ENCODE assay signal across 20 cellular contexts in the genomic region with DNA sequence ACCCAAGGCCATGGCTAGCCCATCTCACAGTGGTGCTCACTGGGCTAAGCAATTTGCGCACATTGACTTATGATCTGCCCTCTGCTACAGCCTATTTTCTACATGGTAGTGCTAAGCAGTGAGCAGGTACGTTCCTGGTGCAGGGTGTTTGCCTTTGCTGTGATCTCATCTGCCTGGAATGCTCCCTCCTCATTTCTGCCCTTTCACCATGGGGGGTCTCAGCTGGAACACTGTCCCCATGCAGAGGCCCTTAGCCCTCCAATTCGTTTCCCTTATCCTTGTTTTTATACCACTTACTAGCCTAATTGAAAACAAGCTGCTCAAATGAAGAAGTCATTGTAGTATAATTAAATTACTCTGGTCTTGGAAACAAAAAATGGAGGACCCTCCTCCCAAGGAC. TPM values are rescaled to one million over a fixed set of nuclear protein-coding genes. Genes with fewer than 3 reads are reported as not detected.
A peak's percentile ranks its signal among the peaks of the same experiment; 100 is the strongest.
DNase-seq lines count a peak whose midpoint lies in the region; ATAC-seq and TF ChIP-seq lines count a peak whose summit lies in the region.
"Had no signal": no experiment of that assay in that cellular context is flagged by ENCODE, and none has a peak within 500 bp of the region (broad histone marks: within the 10 kb centered on the region; RNA-seq: fewer than 3 reads in every experiment).

No MANE protein-coding gene starts in this region.

- H3K9me2 ChIP-seq in GM23338 (ENCODE audit: insufficient read depth): peaks cover 3% of the 10 kb centered on the region; the same call in 1 of the 2 replicates

- H3K18ac ChIP-seq in mesendoderm (ENCODE audit: low read length): no peak overlapping the region

- H4K8ac ChIP-seq in mesendoderm (ENCODE audit: low read depth, low read length): no peak overlapping the region

- 0 out of 2 replicates have a peak, but pooled peaks cover 9% of the 10 kb centered on the region for H3F3A ChIP-seq in GM23338 (replicated peaks; ENCODE audit: low read depth)

- H3K9me3 ChIP-seq in transverse colon: no peaks in the 10 kb centered on the region
- H3K9me3 ChIP-seq: esophagus squamous epithelium, lower lobe of right lung, thyroid gland had no signal

- TF ChIP-seq RAD21 in Ishikawa (IDR thresholded peaks at IDR 0.05; ENCODE audit: low read depth): no peak

- no peak overlapping the region for H2BK120ac ChIP-seq in mesendoderm (ENCODE audit: low read depth, low read length)

- peak overlapping the region; percentile 87 for H3K4me3 ChIP-seq in GM23338
- H3K4me3 ChIP-seq in choroid plexus epithelial cell (ENCODE audit: low read depth, low read length): no peak overlapping the region
- H3K4me3 ChIP-seq in mesendoderm (ENCODE audit: low read length): no peak overlapping the region
- no peak overlapping the region for H3K4me3 ChIP-seq in transverse colon
- H3K4me3 ChIP-seq: esophagus squamous epithelium, lower lobe of right lung, thyroid gland had no signal

- TF ChIP-seq EP300 in Ishikawa (IDR thresholded peaks at IDR 0.05; ENCODE audit: borderline replicate concordance) (no peak), transverse colon (IDR thresholded peaks at IDR 0.05; ENCODE audit: low read depth) (no peak)

- H4K5ac ChIP-seq in mesendoderm (ENCODE audit: low read length): no peak overlapping the region

- H3K9ac ChIP-seq in mesendoderm (ENCODE audit: low read length): no peak overlapping the region

- no peaks in the 10 kb centered on the region for H4K20me1 ChIP-seq in GM23338 (replicated peaks; ENCODE audit: insufficient read depth)

- peaks cover 47% of the 10 kb centered on the region for H3K4me1 Mint-ChIP-seq in GM23338

- peaks cover 61% of the 10 kb centered on the region for H3K36me3 Mint-ChIP-seq in GM23338 (ENCODE audit: low read depth)

- H3K79me1 ChIP-seq in mesendoderm (ENCODE audit: low read length): no peaks in the 10 kb centered on the region

- H3K4me2 ChIP-seq in GM23338: peak overlapping the region; percentile 96
- no peak overlapping the region for H3K4me2 ChIP-seq in mesendoderm (ENCODE audit: low read length)

- peak overlapping the region; percentile 1 for H3K56ac ChIP-seq in mesendoderm (ENCODE audit: low read length)

- H3K27ac Mint-ChIP-seq in GM23338: no peak overlapping the region
- H3K27ac Mint-ChIP-seq: activated T-cell treated with anti-CD3 and anti-CD28 coated beads, Interleukin-2, amount 50 U/mL, for 72 hours; CD4-positive, alpha-beta T cell; dendritic cell treated with granulocyte-macrophage colony-stimulating factor and Interleukin-4, amounts not matched to agents 40 ng/mL and 50 ng/mL, for 4 days; nephron progenitor cell had no signal

- no peak overlapping the region for H3K4ac ChIP-seq in mesendoderm (ENCODE audit: low read depth, low read length)

- H3K27ac ChIP-seq in GM23338 (ENCODE audit: low read depth) (peak overlapping the region; percentile 32; the same call in 1 of the 2 replicates), mesendoderm (ENCODE audit: low read depth, low read length) (no peak overlapping the region), transverse colon (no peak overlapping the region)
- H3K27ac ChIP-seq: esophagus squamous epithelium, lower lobe of right lung, thyroid gland had no signal

- DNase-seq in GM23338 (ENCODE audit: low spot score): peak; percentile 88
- peak; percentile 55 for DNase-seq in choroid plexus epithelial cell (ENCODE audit: low read depth)
- DNase-seq in mesendoderm: peak; percentile 92
- no peak for DNase-seq in transverse colon
- DNase-seq in activated T-cell treated with anti-CD3 and anti-CD28 coated beads for 4 hours: no peak
- DNase-seq in HK-2 (ENCODE audit: unreplicated experiment): no peak
- DNase-seq: activated CD4-positive, alpha-beta T cell treated with anti-CD3 and anti-CD28 coated beads, Interleukin-2, amount 50 U/mL, for 48 hours; activated T-cell treated with anti-CD3 and anti-CD28 coated beads, Interleukin-2, amount 50 U/mL, for 72 hours; CD4-positive, alpha-beta T cell; esophagus squamous epithelium; KG1; lower lobe of right lung; NCI-H1694; nephron progenitor cell; SHP77 treated with DMSO at 0.1 percent for 48 hours; T1000; thyroid gland had no signal

- no peak overlapping the region for H2AK5ac ChIP-seq in mesendoderm (ENCODE audit: low read length)

- H3K27me3 Mint-ChIP-seq in GM23338 (ENCODE audit: insufficient read depth, low read depth, poor library complexity): peaks cover 12% of the 10 kb centered on the region

- peak; percentile 59 for ATAC-seq in GM23338
- ATAC-seq: activated T-cell treated with anti-CD3 and anti-CD28 coated beads, Interleukin-2, amount 50 U/mL, for 72 hours; lower lobe of right lung had no signal

- peaks cover 40% of the 10 kb centered on the region for H3K79me2 ChIP-seq in GM23338 (replicated peaks; ENCODE audit: insufficient read depth)
- peaks cover 2% of the 10 kb centered on the region for H3K79me2 ChIP-seq in mesendoderm (ENCODE audit: control insufficient read depth, insufficient read depth, low read length)

- H2BK15ac ChIP-seq in mesendoderm (replicated peaks; ENCODE audit: low read depth): no peak overlapping the region

- peaks cover under 1% of the 10 kb centered on the region; the same call in 1 of the 3 replicates for H3K9me3 Mint-ChIP-seq in GM23338
- H3K9me3 Mint-ChIP-seq: activated T-cell treated with anti-CD3 and anti-CD28 coated beads, Interleukin-2, amount 50 U/mL, for 72 hours; CD4-positive, alpha-beta T cell; dendritic cell treated with granulocyte-macrophage colony-stimulating factor and Interleukin-4, amounts not matched to agents 40 ng/mL and 50 ng/mL, for 4 days; nephron progenitor cell had no signal

- H2BK5ac ChIP-seq in mesendoderm (ENCODE audit: low read length): no peak overlapping the region

- H3K4me1 ChIP-seq in GM23338 (ENCODE audit: insufficient read depth) (peaks cover 39% of the 10 kb centered on the region), mesendoderm (ENCODE audit: control insufficient read depth, low read depth, low read length) (peaks cover 9% of the 10 kb centered on the region), transverse colon (peaks cover 0 to 16% (median 2%) of the 10 kb centered on the region in 4 donors)
- H3K4me1 ChIP-seq: lower lobe of right lung had no signal

- H3K27me3 ChIP-seq in GM23338 (ENCODE audit: insufficient read depth) (no peaks in the 10 kb centered on the region), mesendoderm (ENCODE audit: insufficient read depth, low read length, poor library complexity) (no peaks in the 10 kb centered on the region), transverse colon (peaks cover 38% of the 10 kb centered on the region)
- H3K27me3 ChIP-seq: thyroid gland had no signal

- no peak overlapping the region for H2AFZ ChIP-seq in GM23338

- no peak overlapping the region for H3K23ac ChIP-seq in mesendoderm (ENCODE audit: low read length)

- TF ChIP-seq CTCF in GM23338 (conservative IDR thresholded peaks at IDR 0.05; ENCODE audit: low read depth in 2 of 2) (no peak), choroid plexus epithelial cell (conservative IDR thresholded peaks at IDR 0.05; ENCODE audit: low read depth, low read length) (no peak), transverse colon (IDR thresholded peaks at IDR 0.05) (no peak)

- intact Hi-C loops in transverse colon (cut with DNase I; ENCODE audit: low total_unique reads): no loop called here

- TF ChIP-seq POLR2A in transverse colon (IDR thresholded peaks at IDR 0.05): no peak

- in situ Hi-C loops in transverse colon (cut with MboI; ENCODE audit: low pct_ligation_motif_present in 1 of 4, low pct_unique_long_range_greater_than_20kb in 1 of 4, low sequenced_read_pairs in 3 of 4): no loop called here

- WGBS in mesendoderm (ENCODE audit: extremely low coverage, insufficient coverage, low lambda C conversion rate): no CpG with 5 or more reads among the region's 3 CpGs
- WGBS in transverse colon (ENCODE audit: low coverage in 1 of 2), 2 donors: 33 to 64% methylated on average over 1 to 3 of the region's 3 CpGs

- H3K36me3 ChIP-seq in GM23338 (ENCODE audit: insufficient read depth) (peaks cover 4% of the 10 kb centered on the region; the same call in 1 of the 2 replicates), mesendoderm (ENCODE audit: control insufficient read depth, insufficient read depth, low read length) (no peaks in the 10 kb centered on the region), transverse colon (no peaks in the 10 kb centered on the region)
- H3K36me3 ChIP-seq: esophagus squamous epithelium, lower lobe of right lung, thyroid gland had no signal

- H3K4me3 Mint-ChIP-seq in GM23338: peak overlapping the region; percentile 95
- H3K4me3 Mint-ChIP-seq: activated T-cell treated with anti-CD3 and anti-CD28 coated beads, Interleukin-2, amount 50 U/mL, for 72 hours; CD4-positive, alpha-beta T cell; dendritic cell treated with granulocyte-macrophage colony-stimulating factor and Interleukin-4, amounts not matched to agents 40 ng/mL and 50 ng/mL, for 4 days; nephron progenitor cell had no signal

TF ChIP-seq in GM23338, 12 proteins besides CTCF, POLR2A, EP300 and RAD21 (continues in another document):
- no peak for TF ChIP-seq NANOG (IDR thresholded peaks at IDR 0.05; ENCODE audit: borderline replicate concordance)
- TF ChIP-seq JUNB (IDR thresholded peaks at IDR 0.05; ENCODE audit: unreplicated experiment): no peak
- TF ChIP-seq, protein P1, sequence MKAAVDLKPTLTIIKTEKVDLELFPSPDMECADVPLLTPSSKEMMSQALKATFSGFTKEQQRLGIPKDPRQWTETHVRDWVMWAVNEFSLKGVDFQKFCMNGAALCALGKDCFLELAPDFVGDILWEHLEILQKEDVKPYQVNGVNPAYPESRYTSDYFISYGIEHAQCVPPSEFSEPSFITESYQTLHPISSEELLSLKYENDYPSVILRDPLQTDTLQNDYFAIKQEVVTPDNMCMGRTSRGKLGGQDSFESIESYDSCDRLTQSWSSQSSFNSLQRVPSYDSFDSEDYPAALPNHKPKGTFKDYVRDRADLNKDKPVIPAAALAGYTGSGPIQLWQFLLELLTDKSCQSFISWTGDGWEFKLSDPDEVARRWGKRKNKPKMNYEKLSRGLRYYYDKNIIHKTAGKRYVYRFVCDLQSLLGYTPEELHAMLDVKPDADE (IDR thresholded peaks at IDR 0.05): no peak

TF ChIP-seq in Ishikawa, 13 proteins besides CTCF, POLR2A, EP300 and RAD21:
- peak; percentile 89 for TF ChIP-seq TEAD4 (IDR thresholded peaks at IDR 0.05)
- TF ChIP-seq USF1 (IDR thresholded peaks at IDR 0.05): no peak
TF ChIP-seq in Ishikawa: peak in this region for 1.

RNA-seq across cellular contexts. Expression of gene B3GALT5, which starts 2.0 kb away (rescaled TPM):
- 31.7 and 37.5 TPM in 2 replicates for total RNA-seq in GM23338 (2014; rRNA removed; shearing (Covaris generic))
- polyA plus RNA-seq in GM23338 (2016; fragmentation: Nextera tagmentation; extraction: Ambion mirVana): 6.2 TPM in 2 replicates
- polyA plus RNA-seq in mesendoderm (2013, experiment 1 of 2): 4.1 TPM
- polyA plus RNA-seq in mesendoderm (2013, experiment 2 of 2): 4.8 TPM
- total RNA-seq in transverse colon: 10 to 100 TPM; 31.4 to 81.9 (median 44.0) TPM
- total RNA-seq: activated T-cell treated with anti-CD3 and anti-CD28 coated beads, Interleukin-2, amount 50 U/mL, for 72 hours; CD4-positive, alpha-beta T cell; sciatic nerve had no signal

Comparison
In these comparisons a context has a peak if more than half of its experiments do, and no peak if none do; other contexts are left out.
1. DNase-seq: peak in GM23338 (single experiment), choroid plexus epithelial cell (single experiment) and mesendoderm (single experiment); none in transverse colon (single experiment), activated T-cell treated with anti-CD3 and anti-CD28 coated beads for 4 hours (single experiment) and HK-2 (single experiment).